ENCODE assay signal across 10 cellular contexts in genomic region chr17:31493656-31494155, GRCh38.
A peak's percentile ranks its signal among the peaks of the same experiment; 100 is the strongest.
DNase-seq lines count a peak whose midpoint lies in the region; ATAC-seq and TF ChIP-seq lines count a peak whose summit lies in the region.
"Had no signal": no experiment of that assay in that cellular context is flagged by ENCODE, and none has a peak within 500 bp of the region (broad histone marks: within the 10 kb centered on the region; RNA-seq: fewer than 3 reads in every experiment).

No MANE protein-coding gene starts in this region.

- H3K9me3 Mint-ChIP-seq in GM23338: no peaks in the 10 kb centered on the region
- H3K9me3 Mint-ChIP-seq: brain had no signal

- H3K27ac Mint-ChIP-seq in GM23338: no peak overlapping the region
- H3K27ac Mint-ChIP-seq: brain had no signal

- no peaks in the 10 kb centered on the region for H3K27me3 ChIP-seq in Peyer's patch
- peaks cover 0 to 7% (median 0%) of the 10 kb centered on the region in 7 donors for H3K27me3 ChIP-seq in spleen (replicated peaks in 1 of 7)
- H3K27me3 ChIP-seq in tibial nerve: no peaks in the 10 kb centered on the region
- no peaks in the 10 kb centered on the region for H3K27me3 ChIP-seq in GM23338 (ENCODE audit: insufficient read depth)

- H3K27me3 Mint-ChIP-seq in GM23338 (ENCODE audit: insufficient read depth, low read depth, poor library complexity): peaks cover 13% of the 10 kb centered on the region

- peaks cover 14% of the 10 kb centered on the region; the same call in 1 of the 2 replicates for H3F3A ChIP-seq in GM23338 (replicated peaks; ENCODE audit: low read depth)

- WGBS in spleen, 5 donors: 61 to 75% (median 69%) methylated on average over 8 to 9 of the region's 9 CpGs
- 82 to 87% methylated on average over 9 of the region's 9 CpGs for WGBS in tibial nerve, 2 donors

- no peak overlapping the region for H2AFZ ChIP-seq in GM23338

- no peaks in the 10 kb centered on the region; the same call in 1 of the 2 replicates for H4K20me1 ChIP-seq in GM23338 (replicated peaks; ENCODE audit: insufficient read depth)

- no peak for ATAC-seq in GM23338
- ATAC-seq: left ventricle myocardium superior had no signal

- no peaks in the 10 kb centered on the region for H3K36me3 ChIP-seq in Peyer's patch
- no peaks in the 10 kb centered on the region for H3K36me3 ChIP-seq in spleen
- no peaks in the 10 kb centered on the region for H3K36me3 ChIP-seq in tibial nerve
- no peaks in the 10 kb centered on the region for H3K36me3 ChIP-seq in GM23338 (ENCODE audit: insufficient read depth)

- H3K4me2 ChIP-seq in GM23338: no peak overlapping the region

- H3K4me3 Mint-ChIP-seq in GM23338: no peak overlapping the region

- intact Hi-C loops in spleen (cut with DNase I; ENCODE audit: low total_unique reads): no loop called here

- H3K36me3 Mint-ChIP-seq in GM23338 (ENCODE audit: low read depth): no peaks in the 10 kb centered on the region; the same call in 2 of the 3 replicates
- H3K36me3 Mint-ChIP-seq: brain had no signal

- H3K27ac ChIP-seq in Peyer's patch (peak overlapping the region; percentile 85 to 97 (median 88)), epithelial cell of prostate (peak overlapping the region; percentile 82), spleen (peak overlapping the region; percentile 71 to 94 (median 91)), tibial nerve (peak overlapping the region in 1 of 4 donors; percentile 74), GM23338 (ENCODE audit: low read depth) (no peak overlapping the region)

- H3K4me3 ChIP-seq in Peyer's patch (peak overlapping the region in 2 of 4 donors; percentile 5 to 14), spleen (peak overlapping the region in 3 of 8 donors; percentile 3 to 82 (median 4)), tibial nerve (peak overlapping the region in 1 of 4 donors; percentile 3), GM23338 (no peak overlapping the region)

- peaks cover 11 to 74% (median 52%) of the 10 kb centered on the region in 4 donors for H3K4me1 ChIP-seq in Peyer's patch
- H3K4me1 ChIP-seq in spleen: peaks cover 67 to 100% (median 84%) of the 10 kb centered on the region in 6 donors
- peaks cover 0 to 42% (median 11%) of the 10 kb centered on the region in 4 donors for H3K4me1 ChIP-seq in tibial nerve
- peaks cover 55% of the 10 kb centered on the region for H3K4me1 ChIP-seq in GM23338 (ENCODE audit: insufficient read depth)

- TF ChIP-seq EP300 in tibial nerve (IDR thresholded peaks at IDR 0.05): no peak

- no peaks in the 10 kb centered on the region for H3K9me2 ChIP-seq in GM23338 (ENCODE audit: insufficient read depth)

- H3K4me1 Mint-ChIP-seq in GM23338: peaks cover 74% of the 10 kb centered on the region

- DNase-seq in Peyer's patch (no peak), epithelial cell of prostate (ENCODE audit: low read depth, low spot score) (no peak), spleen (no peak), retina (no peak), tibial nerve (ENCODE audit: low spot score in 2 of 2) (no peak), GM23338 (ENCODE audit: low spot score) (no peak)
- DNase-seq: left ventricle myocardium superior, NCI-H2107 had no signal

- no peak for TF ChIP-seq CTCF in Peyer's patch (IDR thresholded peaks at IDR 0.05)
- TF ChIP-seq CTCF in spleen (IDR thresholded peaks at IDR 0.05 in 8 of 11, conservative IDR thresholded peaks at IDR 0.05 in 3 of 11): no peak
- TF ChIP-seq CTCF in tibial nerve (IDR thresholded peaks at IDR 0.05): no peak
- TF ChIP-seq CTCF in GM23338 (conservative IDR thresholded peaks at IDR 0.05; ENCODE audit: low read depth in 2 of 2): no peak

- peaks cover 78% of the 10 kb centered on the region for H3K79me2 ChIP-seq in GM23338 (replicated peaks; ENCODE audit: insufficient read depth)

- H3K9me3 ChIP-seq in Peyer's patch (no peaks in the 10 kb centered on the region), spleen (no peaks in the 10 kb centered on the region), tibial nerve (no peaks in the 10 kb centered on the region)

- TF ChIP-seq POLR2A in GM19193 (IDR thresholded peaks at IDR 0.05; ENCODE audit: extremely low read depth, insufficient read depth, insufficient read length) (peak; percentile 2), Peyer's patch (IDR thresholded peaks at IDR 0.05) (no peak), spleen (IDR thresholded peaks at IDR 0.05) (no peak), tibial nerve (IDR thresholded peaks at IDR 0.05) (no peak)

TF ChIP-seq in GM23338, 12 proteins besides CTCF, POLR2A, EP300 and RAD21 (continues in another document):
- TF ChIP-seq, protein P1, sequence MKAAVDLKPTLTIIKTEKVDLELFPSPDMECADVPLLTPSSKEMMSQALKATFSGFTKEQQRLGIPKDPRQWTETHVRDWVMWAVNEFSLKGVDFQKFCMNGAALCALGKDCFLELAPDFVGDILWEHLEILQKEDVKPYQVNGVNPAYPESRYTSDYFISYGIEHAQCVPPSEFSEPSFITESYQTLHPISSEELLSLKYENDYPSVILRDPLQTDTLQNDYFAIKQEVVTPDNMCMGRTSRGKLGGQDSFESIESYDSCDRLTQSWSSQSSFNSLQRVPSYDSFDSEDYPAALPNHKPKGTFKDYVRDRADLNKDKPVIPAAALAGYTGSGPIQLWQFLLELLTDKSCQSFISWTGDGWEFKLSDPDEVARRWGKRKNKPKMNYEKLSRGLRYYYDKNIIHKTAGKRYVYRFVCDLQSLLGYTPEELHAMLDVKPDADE (IDR thresholded peaks at IDR 0.05): no peak
- TF ChIP-seq ZNF462 (CRISPR knock-in tag; IDR thresholded peaks at IDR 0.05) (no peak), JUNB (IDR thresholded peaks at IDR 0.05; ENCODE audit: unreplicated experiment) (no peak), POLR2AphosphoS5 (IDR thresholded peaks at IDR 0.05; ENCODE audit: low read depth) (no peak), ZNF114 (CRISPR knock-in tag; IDR thresholded peaks at IDR 0.05) (no peak), ZNF331 (CRISPR knock-in tag; IDR thresholded peaks at IDR 0.05; ENCODE audit: low read depth) (no peak), CREB1 (CRISPR knock-in tag; IDR thresholded peaks at IDR 0.05; ENCODE audit: low read depth) (no peak)
